Comparison of ENCODE assay signal across 10 cellular contexts in genomic region chr2:174120346-174120745, GRCh38.
DNase-seq lines count a peak whose midpoint lies in the region; ATAC-seq and TF ChIP-seq lines count a peak whose summit lies in the region.
"Had no signal": no experiment of that assay in that cellular context is flagged by ENCODE, and none has a peak within 500 bp of the region (broad histone marks: within the 10 kb centered on the region; RNA-seq: fewer than 3 reads in every experiment).

No MANE protein-coding gene starts in this region.

- H3K4me3 ChIP-seq in HEK293 (ENCODE audit: low read depth, low read length) (no peak overlapping the region), HAP-1 (no peak overlapping the region), spleen (no peak overlapping the region)

- H3K36me3 ChIP-seq in HEK293 (ENCODE audit: control insufficient read depth in 2 of 2, insufficient read depth in 1 of 2, low read length in 2 of 2) = no peaks in the 10 kb centered on the region
- no peaks in the 10 kb centered on the region for H3K36me3 ChIP-seq in HAP-1 (replicated peaks)
- H3K36me3 ChIP-seq in spleen = peaks cover 0 to 13% (median 0%) of the 10 kb centered on the region in 6 donors

- in situ Hi-C loops in ACHN (cut with HindIII; ENCODE audit: low pct_ligation_motif_present, low pct_unique_long_range_greater_than_20kb, low sequenced_read_pairs) = no loop called here
- in situ Hi-C loops in HAP-1 (cut with MboI; ENCODE audit: low sequenced_read_pairs) = no loop called here

- DNase-seq in ACHN (peak; percentile 27), kidney tubule cell (ENCODE audit: low spot score) (peak; percentile 49), HAP-1 (ENCODE audit: low spot score in 2 of 2) (no peak), SKM-1 treated with dmso at 0.1 percent for 144 hours (lab: John Stamatoyannopoulos, UW; ENCODE audit: unreplicated experiment) (no peak), spleen (no peak)
- no peak for DNase-seq in activated T-cell treated with anti-CD3 and anti-CD28 coated beads, Interleukin-2, amount 50 U/mL, for 24 hours
- DNase-seq: DMS79 treated with DMSO at 0.1 percent for 48 hours, KG1 had no signal

- CTCF ChIA-PET in HEK293 (lab: Yijun Ruan, JAX) = no interaction called here

- ATAC-seq in GM21447 (IDR thresholded peaks at IDR 0.05; ENCODE audit: unreplicated experiment) = no peak

- H3K4me3 Mint-ChIP-seq in activated T-cell treated with anti-CD3 and anti-CD28 coated beads, Interleukin-2, amount 50 U/mL, for 24 hours = no peak overlapping the region

- peaks cover 9% of the 10 kb centered on the region for H3K4me1 Mint-ChIP-seq in activated T-cell treated with anti-CD3 and anti-CD28 coated beads, Interleukin-2, amount 50 U/mL, for 24 hours (ENCODE audit: low read depth)

- 77 to 90% (median 88%) methylated on average over 2 of the region's 2 CpGs for WGBS in spleen, 5 donors

- no peaks in the 10 kb centered on the region for H3K9me3 ChIP-seq in HEK293 (ENCODE audit: control insufficient read depth, insufficient read depth, low read depth, low read length)
- H3K9me3 ChIP-seq in HAP-1 = no peaks in the 10 kb centered on the region
- no peaks in the 10 kb centered on the region for H3K9me3 ChIP-seq in spleen

- H3K27me3 Mint-ChIP-seq in activated T-cell treated with anti-CD3 and anti-CD28 coated beads, Interleukin-2, amount 50 U/mL, for 24 hours = no peaks in the 10 kb centered on the region

- H3K4me1 ChIP-seq in HEK293 (ENCODE audit: control insufficient read depth, insufficient read depth, low read length) (peaks cover 16% of the 10 kb centered on the region), HAP-1 (no peaks in the 10 kb centered on the region), spleen (no peaks in the 10 kb centered on the region)

- H3K27ac ChIP-seq in HEK293 (ENCODE audit: extremely low read depth, low read depth, low read length) (no peak overlapping the region), spleen (no peak overlapping the region)

- H3K36me3 Mint-ChIP-seq in activated T-cell treated with anti-CD3 and anti-CD28 coated beads, Interleukin-2, amount 50 U/mL, for 24 hours (ENCODE audit: low read depth) = peaks cover 53% of the 10 kb centered on the region

- H3K27ac Mint-ChIP-seq in activated T-cell treated with anti-CD3 and anti-CD28 coated beads, Interleukin-2, amount 50 U/mL, for 24 hours = peak overlapping the region; percentile 11

- no peak for TF ChIP-seq CTCF in HEK293 (tag by site-specific recombination; IDR thresholded peaks at IDR 0.05)
- TF ChIP-seq CTCF in spleen (IDR thresholded peaks at IDR 0.05 in 8 of 11, conservative IDR thresholded peaks at IDR 0.05 in 3 of 11) = no peak

- TF ChIP-seq POLR2A in spleen (IDR thresholded peaks at IDR 0.05) = no peak

- H3K27me3 ChIP-seq in HAP-1 (ENCODE audit: low read depth) (no peaks in the 10 kb centered on the region), spleen (replicated peaks in 1 of 7) (no peaks in the 10 kb centered on the region)

- no peaks in the 10 kb centered on the region for H3K9me3 Mint-ChIP-seq in activated T-cell treated with anti-CD3 and anti-CD28 coated beads, Interleukin-2, amount 50 U/mL, for 24 hours

- POLR2A ChIA-PET in HEK293 (lab: Yijun Ruan, JAX) = no interaction called here

- intact Hi-C loops in spleen (cut with DNase I; ENCODE audit: low total_unique reads) = no loop called here

TF ChIP-seq in HEK293, 187 proteins besides CTCF, POLR2A, EP300 and RAD21:
- TF ChIP-seq ZNF366 (tag by site-specific recombination; conservative IDR thresholded peaks at IDR 0.05) (peak; percentile 36), ZNF704 (tag by site-specific recombination; IDR thresholded peaks at IDR 0.05) (no peak), ZNF791 (tag by site-specific recombination; IDR thresholded peaks at IDR 0.05) (no peak), OSR2 (tag by site-specific recombination; IDR thresholded peaks at IDR 0.05) (peak; percentile 19; the same call in 1 of the 2 replicates), PRDM6 (tag by site-specific recombination; IDR thresholded peaks at IDR 0.05) (peak; percentile 25; the same call in 1 of the 2 replicates), MEIS1 (CRISPR knock-in tag; IDR thresholded peaks at IDR 0.05; ENCODE audit: borderline replicate concordance) (peak; percentile 60; the same call in 1 of the 2 replicates), ZEB2 (tag by site-specific recombination; IDR thresholded peaks at IDR 0.05) (0 out of 2 replicates have a peak, but pooled peaks have one; percentile 28), SP7 (tag by site-specific recombination; IDR thresholded peaks at IDR 0.05) (peak; percentile 52)

Comparison
In these comparisons a context has a peak if more than half of its experiments do, and no peak if none do; other contexts are left out.
1. DNase-seq: peak in ACHN (single experiment) and kidney tubule cell (single experiment); none in activated T-cell treated with anti-CD3 and anti-CD28 coated beads, Interleukin-2, amount 50 U/mL, for 24 hours (single experiment), HAP-1 (0 of 2), SKM-1 treated with dmso at 0.1 percent for 144 hours (single experiment) and spleen (single experiment).